8 cellular contexts compared by ENCODE assay signal in the genomic region with DNA sequence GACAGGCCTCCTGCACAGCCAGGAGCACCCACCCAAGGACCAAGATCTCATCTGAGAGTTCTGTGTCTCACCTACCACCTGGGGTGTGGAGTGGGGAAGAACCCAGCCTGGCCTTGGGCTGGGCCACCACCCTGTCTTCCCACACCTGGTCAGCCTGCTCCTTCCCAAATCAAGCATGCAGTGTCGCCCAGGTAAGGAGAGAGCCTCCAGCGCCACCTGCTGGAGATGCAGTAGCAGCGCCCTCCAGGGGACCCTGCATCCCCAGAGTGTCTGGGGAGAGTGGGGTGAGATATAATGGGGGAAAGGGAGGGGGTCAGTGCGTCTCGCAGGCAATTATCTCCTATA. TPM values are rescaled to one million over a fixed set of nuclear protein-coding genes. Genes with fewer than 3 reads are reported as not detected.
A peak's percentile ranks its signal among the peaks of the same experiment; 100 is the strongest.
DNase-seq lines count a peak whose midpoint lies in the region; ATAC-seq and TF ChIP-seq lines count a peak whose summit lies in the region.

No MANE protein-coding gene starts in this region.

- peaks cover 40% of the 10 kb centered on the region for H3K27me3 Mint-ChIP-seq in CD8-positive, alpha-beta T cell (ENCODE audit: low read depth)
- peaks cover 26% of the 10 kb centered on the region for H3K27me3 Mint-ChIP-seq in activated T-cell treated with anti-CD3 and anti-CD28 coated beads, Interleukin-2, amount 50 U/mL, for 4 hours (ENCODE audit: low read depth)
- H3K27me3 Mint-ChIP-seq in osteocyte (ENCODE audit: unreplicated experiment) (peaks cover 17% of the 10 kb centered on the region), type B pancreatic cell (peaks cover 25% of the 10 kb centered on the region)

- no peak overlapping the region for H3K27ac ChIP-seq in CD8-positive, alpha-beta T cell (ENCODE audit: low read depth, low read length)
- H3K27ac ChIP-seq in OCI-LY1 (ENCODE audit: low read depth, low read length, poor library complexity, severe bottlenecking): no peak overlapping the region

- H3K4me1 ChIP-seq in CD8-positive, alpha-beta T cell (ENCODE audit: insufficient read depth, low read length): no peaks in the 10 kb centered on the region
- H3K4me1 ChIP-seq in OCI-LY1 (ENCODE audit: insufficient read depth, low read length, severe bottlenecking): no peaks in the 10 kb centered on the region

- ATAC-seq in CD8-positive, alpha-beta T cell: peak; percentile 89
- peak; percentile 57 for ATAC-seq in HG02678 (IDR thresholded peaks at IDR 0.05; ENCODE audit: unreplicated experiment)
- ATAC-seq in activated T-cell treated with anti-CD3 and anti-CD28 coated beads, Interleukin-2, amount 50 U/mL, for 4 hours: peak; percentile 86 to 90
- ATAC-seq in GM19324 (IDR thresholded peaks at IDR 0.05; ENCODE audit: low FRiP score, unreplicated experiment): no peak

- H3K9me3 ChIP-seq in CD8-positive, alpha-beta T cell (ENCODE audit: low read length): no peaks in the 10 kb centered on the region
- H3K9me3 ChIP-seq in OCI-LY1 (ENCODE audit: low read length): no peaks in the 10 kb centered on the region

- H2AFZ ChIP-seq in OCI-LY1 (ENCODE audit: low read length): no peak overlapping the region

- H3K9ac ChIP-seq in OCI-LY1 (ENCODE audit: low read length): no peak overlapping the region

- intact Hi-C loops in CD8-positive, alpha-beta T cell (cut with DNase I, micrococcal nuclease): loop anchor here (1.0 to 5.0 kb wide), 2 partner anchors 56 to 242 kb away; a partner anchor contains a TSS

- H4K20me1 ChIP-seq in OCI-LY1 (ENCODE audit: insufficient read depth, low read length): no peaks in the 10 kb centered on the region

- CTCF ChIA-PET in CD8-positive, alpha-beta T cell (lab: Charles Lee): interaction anchor here (0.8 to 6.9 kb wide), 7 partner anchors 12 to 86 kb away, joined by 3 to 33 read pairs (median 3); a partner anchor contains a TSS

- H3K27ac Mint-ChIP-seq in CD8-positive, alpha-beta T cell: no peak overlapping the region
- no peak overlapping the region for H3K27ac Mint-ChIP-seq in osteocyte (ENCODE audit: unreplicated experiment)
- H3K27ac Mint-ChIP-seq in type B pancreatic cell: no peak overlapping the region

- H3K79me2 ChIP-seq in OCI-LY1 (ENCODE audit: insufficient read depth, low read length): no peaks in the 10 kb centered on the region

- H3K36me3 ChIP-seq in CD8-positive, alpha-beta T cell (ENCODE audit: insufficient read depth, low read length): no peaks in the 10 kb centered on the region
- H3K36me3 ChIP-seq in OCI-LY1 (ENCODE audit: insufficient read depth, low read length): no peaks in the 10 kb centered on the region

- H3K4me1 Mint-ChIP-seq in CD8-positive, alpha-beta T cell (ENCODE audit: low read depth): no peaks in the 10 kb centered on the region
- H3K4me1 Mint-ChIP-seq in activated T-cell treated with anti-CD3 and anti-CD28 coated beads, Interleukin-2, amount 50 U/mL, for 4 hours (ENCODE audit: low read depth): no peaks in the 10 kb centered on the region
- H3K4me1 Mint-ChIP-seq in osteocyte (ENCODE audit: unreplicated experiment) (no peaks in the 10 kb centered on the region), type B pancreatic cell (ENCODE audit: unreplicated experiment) (peaks cover 9% of the 10 kb centered on the region)

- H3K36me3 Mint-ChIP-seq in CD8-positive, alpha-beta T cell: no peaks in the 10 kb centered on the region
- no peaks in the 10 kb centered on the region for H3K36me3 Mint-ChIP-seq in activated T-cell treated with anti-CD3 and anti-CD28 coated beads, Interleukin-2, amount 50 U/mL, for 4 hours (ENCODE audit: insufficient read depth)
- no peaks in the 10 kb centered on the region for H3K36me3 Mint-ChIP-seq in osteocyte (ENCODE audit: unreplicated experiment)
- no peaks in the 10 kb centered on the region for H3K36me3 Mint-ChIP-seq in type B pancreatic cell

- H3K4me3 Mint-ChIP-seq in CD8-positive, alpha-beta T cell: no peak overlapping the region
- H3K4me3 Mint-ChIP-seq in activated T-cell treated with anti-CD3 and anti-CD28 coated beads, Interleukin-2, amount 50 U/mL, for 4 hours: no peak overlapping the region
- H3K4me3 Mint-ChIP-seq in osteocyte (ENCODE audit: unreplicated experiment): no peak overlapping the region
- H3K4me3 Mint-ChIP-seq in type B pancreatic cell: no peak overlapping the region

- POLR2A ChIA-PET in CD8-positive, alpha-beta T cell (lab: Charles Lee): no interaction called here

- H3K27me3 ChIP-seq in CD8-positive, alpha-beta T cell (ENCODE audit: insufficient read depth, low read length): peaks cover 4% of the 10 kb centered on the region
- no peaks in the 10 kb centered on the region for H3K27me3 ChIP-seq in OCI-LY1 (ENCODE audit: insufficient read depth, low read length)

- H3K4me2 ChIP-seq in OCI-LY1 (ENCODE audit: low read length): no peak overlapping the region

- H3K9me3 Mint-ChIP-seq in CD8-positive, alpha-beta T cell: no peaks in the 10 kb centered on the region
- H3K9me3 Mint-ChIP-seq in activated T-cell treated with anti-CD3 and anti-CD28 coated beads, Interleukin-2, amount 50 U/mL, for 4 hours: no peaks in the 10 kb centered on the region
- H3K9me3 Mint-ChIP-seq in osteocyte (ENCODE audit: unreplicated experiment) (no peaks in the 10 kb centered on the region), type B pancreatic cell (no peaks in the 10 kb centered on the region)

- H3K4me3 ChIP-seq in CD8-positive, alpha-beta T cell (ENCODE audit: low read depth, low read length): no peak overlapping the region
- H3K4me3 ChIP-seq in OCI-LY1 (ENCODE audit: low read depth, low read length, poor library complexity, severe bottlenecking) (no peak overlapping the region), fibroblast of the aortic adventitia (ENCODE audit: low read depth, low read length) (no peak overlapping the region)

- peak; percentile 37 to 78 (median 60) for DNase-seq in CD8-positive, alpha-beta T cell
- DNase-seq in activated T-cell treated with anti-CD3 and anti-CD28 coated beads, Interleukin-2, amount 50 U/mL, for 4 hours: peak; percentile 68
- DNase-seq in fibroblast of the aortic adventitia (ENCODE audit: low read depth) (peak; percentile 34), osteocyte (ENCODE audit: extremely low spot score, unreplicated experiment) (no peak), type B pancreatic cell (ENCODE audit: extremely low spot score, unreplicated experiment) (no peak)

- no peaks in the 10 kb centered on the region for H3K9me2 ChIP-seq in OCI-LY1 (ENCODE audit: low read depth, low read length)

- peak; percentile 84 for TF ChIP-seq CTCF in CD8-positive, alpha-beta T cell (IDR thresholded peaks at IDR 0.05)
- TF ChIP-seq CTCF in OCI-LY1 (IDR thresholded peaks at IDR 0.05; ENCODE audit: low read length): peak; percentile 97
- peak; percentile 95 for TF ChIP-seq CTCF in fibroblast of the aortic adventitia (IDR thresholded peaks at IDR 0.05; ENCODE audit: insufficient read depth, low read length)
- TF ChIP-seq CTCF in osteocyte (IDR thresholded peaks at IDR 0.05): peak; percentile 80
- TF ChIP-seq CTCF in type B pancreatic cell (conservative IDR thresholded peaks at IDR 0.05): peak; percentile 85

- no peaks in the 10 kb centered on the region for H3F3A ChIP-seq in OCI-LY1 (ENCODE audit: insufficient read depth, low read length)

RNA-seq across cellular contexts. Expression of a gene that starts 32.3 kb away (rescaled TPM):
- 1 to 10 TPM; 8.3 to 8.6 TPM for total RNA-seq in CD8-positive, alpha-beta T cell
- total RNA-seq in activated T-cell treated with anti-CD3 and anti-CD28 coated beads, Interleukin-2, amount 50 U/mL, for 4 hours: 10 to 100 TPM; 31.4 to 39.3 (median 35.0) TPM
- total RNA-seq in fibroblast of the aortic adventitia (ENCODE audit: low replicate concordance) (37.8 and 86.9 TPM in 2 replicates), osteocyte (45.1 and 46.9 TPM in 2 replicates), type B pancreatic cell (ENCODE audit: low replicate concordance) (39.5 and 50.3 TPM in 2 replicates)

RNA-seq across cellular contexts. Expression of a gene that starts 35.1 kb away (rescaled TPM):
- not detected for total RNA-seq in CD8-positive, alpha-beta T cell
- not detected for total RNA-seq in activated T-cell treated with anti-CD3 and anti-CD28 coated beads, Interleukin-2, amount 50 U/mL, for 4 hours
- not detected in 2 replicates for total RNA-seq in fibroblast of the aortic adventitia (ENCODE audit: low replicate concordance)
- not detected in 2 replicates for total RNA-seq in osteocyte
- total RNA-seq in type B pancreatic cell (ENCODE audit: low replicate concordance): 0.71 and 1.7 TPM in 2 replicates

RNA-seq across cellular contexts. Expression of a gene that starts 40.6 kb away (rescaled TPM):
- 1 to 10 TPM; 2.0 to 2.4 TPM for total RNA-seq in CD8-positive, alpha-beta T cell
- 10 to 100 TPM; 11.8 to 20.4 (median 16.1) TPM for total RNA-seq in activated T-cell treated with anti-CD3 and anti-CD28 coated beads, Interleukin-2, amount 50 U/mL, for 4 hours
- total RNA-seq in fibroblast of the aortic adventitia (ENCODE audit: low replicate concordance): 116 and 123 TPM in 2 replicates
- total RNA-seq in osteocyte: 204 and 217 TPM in 2 replicates
- 81.8 and 110 TPM in 2 replicates for total RNA-seq in type B pancreatic cell (ENCODE audit: low replicate concordance)

RNA-seq across cellular contexts. Expression of a gene that starts 46.3 kb away (rescaled TPM):
- total RNA-seq in CD8-positive, alpha-beta T cell: not detected
- total RNA-seq in activated T-cell treated with anti-CD3 and anti-CD28 coated beads, Interleukin-2, amount 50 U/mL, for 4 hours: not detected
- not detected in 2 replicates for total RNA-seq in fibroblast of the aortic adventitia (ENCODE audit: low replicate concordance)
- not detected in 2 replicates for total RNA-seq in osteocyte
- not detected in 2 replicates for total RNA-seq in type B pancreatic cell (ENCODE audit: low replicate concordance)

Comparison
In these comparisons a context has a peak if more than half of its experiments do, and no peak if none do; other contexts are left out.
1. DNase-seq: peak in CD8-positive, alpha-beta T cell (7 of 7), activated T-cell treated with anti-CD3 and anti-CD28 coated beads, Interleukin-2, amount 50 U/mL, for 4 hours (single experiment) and fibroblast of the aortic adventitia (single experiment); none in osteocyte (single experiment) and type B pancreatic cell (single experiment).
2. Peak in every context shown above with its lines, with median percentiles within 50 percentile points of each other: CTCF ChIP-seq.